In genomic region chr10:28393956-28394568, GRCh38 we compare ENCODE assay signal across 8 cellular contexts.
DNase-seq lines count a peak whose midpoint lies in the region; ATAC-seq and TF ChIP-seq lines count a peak whose summit lies in the region.

No MANE protein-coding gene starts in this region.

- TF ChIP-seq CTCF in AG09319 (IDR thresholded peaks at IDR 0.05; ENCODE audit: low read depth, low read length): peak; percentile 98

- peaks cover 5 to 8% (median 6%) of the 10 kb centered on the region in 4 donors for H3K4me1 Mint-ChIP-seq in naive thymus-derived CD8-positive, alpha-beta T cell

- ATAC-seq in GM18868 (IDR thresholded peaks at IDR 0.05; ENCODE audit: unreplicated experiment) (peak; percentile 89), HG03432 (IDR thresholded peaks at IDR 0.05; ENCODE audit: unreplicated experiment) (peak; percentile 72)
- ATAC-seq in naive thymus-derived CD8-positive, alpha-beta T cell: peak; percentile 77 to 90

- POLR2A ChIA-PET in naive thymus-derived CD8-positive, alpha-beta T cell (lab: Charles Lee): no interaction called here

- H3K27ac Mint-ChIP-seq in naive thymus-derived CD8-positive, alpha-beta T cell: peak overlapping the region in 1 of 10 donors; percentile 59

- H3K27me3 Mint-ChIP-seq in naive thymus-derived CD8-positive, alpha-beta T cell: peaks cover 0 to 7% (median 4%) of the 10 kb centered on the region in 5 donors

- H3K36me3 Mint-ChIP-seq in naive thymus-derived CD8-positive, alpha-beta T cell: no peaks in the 10 kb centered on the region

- no peak for TF ChIP-seq POLR2A in erythroblast (IDR thresholded peaks at IDR 0.05; ENCODE audit: low read length)

- peaks cover 0 to 3% (median 0%) of the 10 kb centered on the region in 9 donors for H3K9me3 Mint-ChIP-seq in naive thymus-derived CD8-positive, alpha-beta T cell

- H3K4me3 Mint-ChIP-seq in naive thymus-derived CD8-positive, alpha-beta T cell: peak overlapping the region in 1 of 10 donors; percentile 41

- DNase-seq in AG09319 (ENCODE audit: extremely low read depth, low read depth) (peak; percentile 8), NOMO-1 treated with dmso at 0.1 percent for 144 hours (lab: John Stamatoyannopoulos, UW; ENCODE audit: unreplicated experiment) (peak; percentile 63), erythroblast (lab: John Stamatoyannopoulos, UW) (peak; percentile 59 to 74)
- DNase-seq in activated CD8-positive, alpha-beta memory T cell treated with anti-CD3 and anti-CD28 coated beads, Interleukin-2, amount 50 U/mL, for 4 hours: peak; percentile 59
- DNase-seq in naive thymus-derived CD8-positive, alpha-beta T cell: peak; percentile 33 to 80 (median 58)
- peak; percentile 25 to 78 (median 49) for DNase-seq in stimulated activated naive CD4-positive, alpha-beta T cell (lab: John Stamatoyannopoulos, UW)

Comparison
In these comparisons a context has a peak if more than half of its experiments do, and no peak if none do; other contexts are left out.
1. Peak in every context shown above with its lines: DNase-seq and ATAC-seq.
2. DNase-seq: peak in every context shown above with its lines; median percentile 66 in erythroblast; 63 in NOMO-1 treated with dmso at 0.1 percent for 144 hours; 59 in activated CD8-positive, alpha-beta memory T cell treated with anti-CD3 and anti-CD28 coated beads, Interleukin-2, amount 50 U/mL, for 4 hours; 58 in naive thymus-derived CD8-positive, alpha-beta T cell; 49 in stimulated activated naive CD4-positive, alpha-beta T cell; 8 in AG09319.